Comparison of ENCODE assay signal across 17 cellular contexts in the genomic region with DNA sequence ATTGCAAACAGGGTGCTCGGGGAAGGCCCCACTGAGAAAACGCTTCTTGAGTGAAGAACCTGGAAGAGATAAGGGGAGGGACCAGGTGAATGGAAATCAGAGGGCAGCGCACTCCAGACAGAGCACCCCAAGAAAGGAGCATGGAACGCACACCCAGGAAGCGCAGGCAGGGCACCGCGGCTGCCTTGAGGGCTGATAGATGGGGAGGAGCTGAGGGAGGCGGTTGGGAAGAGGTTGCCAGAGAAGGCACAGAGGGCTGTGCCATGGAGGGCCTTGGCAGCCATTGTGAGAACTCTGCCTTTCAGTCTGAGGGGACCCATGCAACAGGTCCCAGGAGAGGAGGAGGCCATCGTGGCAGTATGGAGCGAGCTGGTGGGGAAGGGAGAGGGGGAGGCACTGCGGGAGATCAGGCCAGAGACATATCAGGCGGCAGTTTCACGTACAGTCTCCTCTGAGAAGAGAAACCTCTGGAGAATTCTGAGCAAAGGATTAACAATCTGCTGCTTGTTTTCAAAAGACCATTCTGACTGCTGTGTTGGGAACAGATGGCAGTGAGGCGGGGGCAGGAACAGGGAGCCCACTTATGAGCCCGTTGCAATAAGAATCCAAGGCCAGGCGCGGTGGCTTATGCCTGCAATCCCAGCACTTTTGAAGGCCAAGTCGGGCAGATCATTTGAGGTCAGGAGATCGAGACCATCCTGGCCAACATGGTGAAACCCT.
DNase-seq lines count a peak whose midpoint lies in the region; ATAC-seq and TF ChIP-seq lines count a peak whose summit lies in the region.
"Had no signal": no experiment of that assay in that cellular context is flagged by ENCODE, and none has a peak within 500 bp of the region (broad histone marks: within the 10 kb centered on the region; RNA-seq: fewer than 3 reads in every experiment).

No MANE protein-coding gene starts in this region.

- no peak for TF ChIP-seq CTCF in natural killer cell (IDR thresholded peaks at IDR 0.05)

- H3K27ac ChIP-seq in cingulate gyrus (ENCODE audit: low read depth, low read length) (peak overlapping the region; percentile 84), substantia nigra (ENCODE audit: low read depth, low read length, poor library complexity, severe bottlenecking) (peak overlapping the region; percentile 50)

- H3K27me3 Mint-ChIP-seq in natural killer cell (ENCODE audit: low read depth in 2 of 2) = no peaks in the 10 kb centered on the region

- ATAC-seq in GM21723 (IDR thresholded peaks at IDR 0.05; ENCODE audit: unreplicated experiment) (no peak), natural killer cell (no peak)
- ATAC-seq: CD8-positive, alpha-beta T cell had no signal

- H3K27ac Mint-ChIP-seq in natural killer cell = no peak overlapping the region
- H3K27ac Mint-ChIP-seq: CD8-positive, alpha-beta T cell had no signal

- intact Hi-C loops in natural killer cell (cut with micrococcal nuclease) = no loop called here

- H3K9me3 Mint-ChIP-seq in natural killer cell = no peaks in the 10 kb centered on the region
- H3K9me3 Mint-ChIP-seq: CD8-positive, alpha-beta T cell had no signal

- H3K4me3 Mint-ChIP-seq in natural killer cell = no peak overlapping the region
- H3K4me3 Mint-ChIP-seq: CD8-positive, alpha-beta T cell had no signal

- no peaks in the 10 kb centered on the region for H3K36me3 Mint-ChIP-seq in natural killer cell
- H3K36me3 Mint-ChIP-seq: CD8-positive, alpha-beta T cell had no signal

- DNase-seq in DMS 273 treated with DMSO at 0.1 percent for 48 hours (lab: John Stamatoyannopoulos, UW) (peak; percentile 93), NCI-H524 (lab: John Stamatoyannopoulos, UW) (peak; percentile 96 to 98), substantia nigra (lab: John Stamatoyannopoulos, UW) (peak in 17 of 49 donors; percentile 0 to 29 (median 2)), T-helper 9 cell (no peak), natural killer cell (no peak)
- DNase-seq: ACHN; CD8-positive, alpha-beta T cell; EL; Karpas-422; MM.1S; NCI-H1417; NCI-H2029 treated with DMSO at 0.1 percent for 48 hours; NCI-H226; NCI-H774; SHP77 had no signal

- H3K4me1 Mint-ChIP-seq in natural killer cell = no peaks in the 10 kb centered on the region

Comparison
In these comparisons a context has a peak if more than half of its experiments do, and no peak if none do; other contexts are left out.
1. DNase-seq: peak in DMS 273 treated with DMSO at 0.1 percent for 48 hours (single experiment) and NCI-H524 (2 of 2); none in T-helper 9 cell (single experiment) and natural killer cell (single experiment).